9 cellular contexts compared by ENCODE assay signal in the genomic region with DNA sequence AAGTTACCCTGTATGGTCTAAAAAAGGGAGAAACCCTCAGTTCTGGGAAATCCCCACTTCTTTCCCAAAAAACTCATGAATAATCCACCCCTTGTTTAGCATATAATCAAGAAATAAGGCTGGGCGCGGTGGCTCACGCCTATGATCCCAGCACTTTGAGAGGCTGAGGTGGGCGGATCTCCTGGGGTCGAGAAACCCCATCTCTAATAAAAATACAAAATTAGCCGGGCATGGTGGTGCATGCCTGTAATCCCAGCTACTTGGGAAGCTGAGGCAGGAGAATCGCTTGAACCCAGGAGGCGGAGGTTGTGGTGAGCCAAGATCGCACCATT. TPM values are rescaled to one million over a fixed set of nuclear protein-coding genes. Genes with fewer than 3 reads are reported as not detected.
"Had no signal": no experiment of that assay in that cellular context is flagged by ENCODE, and none has a peak within 500 bp of the region (broad histone marks: within the 10 kb centered on the region; RNA-seq: fewer than 3 reads in every experiment).

No MANE protein-coding gene starts in this region.

RNA-seq across cellular contexts. Expression of a gene that starts 6.5 kb away (rescaled TPM):
- total RNA-seq: activated naive CD4-positive, alpha-beta T cell treated with anti-CD3 and anti-CD28 coated beads, Interleukin-2, amount 50 U/mL, for 72 hours; ascending aorta; dermis blood vessel endothelial cell; frontal cortex; liver; mononuclear cell; skeletal muscle tissue; T-helper 1 cell treated with Interleukin-12 subunit alpha and Interleukin-12 subunit beta and Interleukin-4 antibody, amounts not matched to agents 30 ng/mL and 1 ng/mL, for 36 hours; upper lobe of right lung had no signal

RNA-seq across cellular contexts. Expression of a gene that starts 31.5 kb away (rescaled TPM):
- total RNA-seq: mononuclear cell had no signal
